ENCODE assay signal across 3 cellular contexts in the genomic region with DNA sequence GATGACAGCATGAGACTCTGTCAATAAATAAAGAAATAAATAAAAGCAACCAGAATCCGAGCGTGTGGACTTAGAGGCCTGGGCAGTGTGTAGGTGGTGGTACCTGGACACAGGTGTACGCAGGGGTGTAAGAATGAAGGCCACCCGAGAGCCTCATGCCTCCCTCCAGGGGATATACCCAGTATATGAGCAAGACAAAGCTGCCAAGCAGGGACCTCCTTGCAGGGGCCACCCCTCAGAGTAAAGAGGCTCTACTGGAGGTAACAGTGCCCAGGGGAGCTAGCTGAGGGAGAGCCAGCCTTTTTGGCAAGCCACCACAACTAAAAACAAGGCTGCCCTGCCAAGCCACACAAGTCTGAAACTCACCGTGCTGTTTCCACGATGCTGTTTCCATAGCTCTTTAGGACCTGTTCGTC.
TF ChIP-seq lines count a peak whose summit lies in the region.

No MANE protein-coding gene starts in this region.

TF ChIP-seq in HepG2, 621 proteins besides CTCF, POLR2A, EP300 and RAD21 (continued from another document):
- TF ChIP-seq TFAP4 (IDR thresholded peaks at IDR 0.05; ENCODE audit: borderline replicate concordance, low read depth) (no peak), ZBTB8A (CRISPR knock-in tag; IDR thresholded peaks at IDR 0.05; ENCODE audit: borderline replicate concordance, low read depth) (no peak), ZNF687 (CRISPR knock-in tag; IDR thresholded peaks at IDR 0.05) (no peak)
- TF ChIP-seq, protein P1, sequence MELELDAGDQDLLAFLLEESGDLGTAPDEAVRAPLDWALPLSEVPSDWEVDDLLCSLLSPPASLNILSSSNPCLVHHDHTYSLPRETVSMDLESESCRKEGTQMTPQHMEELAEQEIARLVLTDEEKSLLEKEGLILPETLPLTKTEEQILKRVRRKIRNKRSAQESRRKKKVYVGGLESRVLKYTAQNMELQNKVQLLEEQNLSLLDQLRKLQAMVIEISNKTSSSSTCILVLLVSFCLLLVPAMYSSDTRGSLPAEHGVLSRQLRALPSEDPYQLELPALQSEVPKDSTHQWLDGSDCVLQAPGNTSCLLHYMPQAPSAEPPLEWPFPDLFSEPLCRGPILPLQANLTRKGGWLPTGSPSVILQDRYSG (CRISPR knock-in tag; IDR thresholded peaks at IDR 0.05): no peak
TF ChIP-seq in HepG2: peak in this region for 0.

TF ChIP-seq in WTC11, 78 proteins besides CTCF, POLR2A, EP300 and RAD21 (continued from another document and continues in another):
- TF ChIP-seq, protein P2, sequence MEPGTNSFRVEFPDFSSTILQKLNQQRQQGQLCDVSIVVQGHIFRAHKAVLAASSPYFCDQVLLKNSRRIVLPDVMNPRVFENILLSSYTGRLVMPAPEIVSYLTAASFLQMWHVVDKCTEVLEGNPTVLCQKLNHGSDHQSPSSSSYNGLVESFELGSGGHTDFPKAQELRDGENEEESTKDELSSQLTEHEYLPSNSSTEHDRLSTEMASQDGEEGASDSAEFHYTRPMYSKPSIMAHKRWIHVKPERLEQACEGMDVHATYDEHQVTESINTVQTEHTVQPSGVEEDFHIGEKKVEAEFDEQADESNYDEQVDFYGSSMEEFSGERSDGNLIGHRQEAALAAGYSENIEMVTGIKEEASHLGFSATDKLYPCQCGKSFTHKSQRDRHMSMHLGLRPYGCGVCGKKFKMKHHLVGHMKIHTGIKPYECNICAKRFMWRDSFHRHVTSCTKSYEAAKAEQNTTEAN (CRISPR knock-in tag; IDR thresholded peaks at IDR 0.05): no peak
- TF ChIP-seq NR3C1 (CRISPR knock-in tag; conservative IDR thresholded peaks at IDR 0.05; ENCODE audit: low read depth) (no peak), SMAD3 (CRISPR knock-in tag; IDR thresholded peaks at IDR 0.05; ENCODE audit: borderline replicate concordance) (no peak), ZNF121 (CRISPR knock-in tag; IDR thresholded peaks at IDR 0.05) (no peak), FOXJ3 (CRISPR knock-in tag; IDR thresholded peaks at IDR 0.05; ENCODE audit: borderline replicate concordance) (no peak), NR2C2 (CRISPR knock-in tag; IDR thresholded peaks at IDR 0.05) (no peak), CREB1 (CRISPR knock-in tag; IDR thresholded peaks at IDR 0.05) (no peak), AR (CRISPR knock-in tag; IDR thresholded peaks at IDR 0.05) (no peak), E2F4 (CRISPR knock-in tag; IDR thresholded peaks at IDR 0.05; ENCODE audit: borderline replicate concordance, low read depth) (no peak), GABPB1 (CRISPR knock-in tag; IDR thresholded peaks at IDR 0.05) (no peak), JUN (CRISPR knock-in tag; IDR thresholded peaks at IDR 0.05) (no peak), ZMAT4 (CRISPR knock-in tag; IDR thresholded peaks at IDR 0.05) (no peak)
- TF ChIP-seq, protein P3, sequence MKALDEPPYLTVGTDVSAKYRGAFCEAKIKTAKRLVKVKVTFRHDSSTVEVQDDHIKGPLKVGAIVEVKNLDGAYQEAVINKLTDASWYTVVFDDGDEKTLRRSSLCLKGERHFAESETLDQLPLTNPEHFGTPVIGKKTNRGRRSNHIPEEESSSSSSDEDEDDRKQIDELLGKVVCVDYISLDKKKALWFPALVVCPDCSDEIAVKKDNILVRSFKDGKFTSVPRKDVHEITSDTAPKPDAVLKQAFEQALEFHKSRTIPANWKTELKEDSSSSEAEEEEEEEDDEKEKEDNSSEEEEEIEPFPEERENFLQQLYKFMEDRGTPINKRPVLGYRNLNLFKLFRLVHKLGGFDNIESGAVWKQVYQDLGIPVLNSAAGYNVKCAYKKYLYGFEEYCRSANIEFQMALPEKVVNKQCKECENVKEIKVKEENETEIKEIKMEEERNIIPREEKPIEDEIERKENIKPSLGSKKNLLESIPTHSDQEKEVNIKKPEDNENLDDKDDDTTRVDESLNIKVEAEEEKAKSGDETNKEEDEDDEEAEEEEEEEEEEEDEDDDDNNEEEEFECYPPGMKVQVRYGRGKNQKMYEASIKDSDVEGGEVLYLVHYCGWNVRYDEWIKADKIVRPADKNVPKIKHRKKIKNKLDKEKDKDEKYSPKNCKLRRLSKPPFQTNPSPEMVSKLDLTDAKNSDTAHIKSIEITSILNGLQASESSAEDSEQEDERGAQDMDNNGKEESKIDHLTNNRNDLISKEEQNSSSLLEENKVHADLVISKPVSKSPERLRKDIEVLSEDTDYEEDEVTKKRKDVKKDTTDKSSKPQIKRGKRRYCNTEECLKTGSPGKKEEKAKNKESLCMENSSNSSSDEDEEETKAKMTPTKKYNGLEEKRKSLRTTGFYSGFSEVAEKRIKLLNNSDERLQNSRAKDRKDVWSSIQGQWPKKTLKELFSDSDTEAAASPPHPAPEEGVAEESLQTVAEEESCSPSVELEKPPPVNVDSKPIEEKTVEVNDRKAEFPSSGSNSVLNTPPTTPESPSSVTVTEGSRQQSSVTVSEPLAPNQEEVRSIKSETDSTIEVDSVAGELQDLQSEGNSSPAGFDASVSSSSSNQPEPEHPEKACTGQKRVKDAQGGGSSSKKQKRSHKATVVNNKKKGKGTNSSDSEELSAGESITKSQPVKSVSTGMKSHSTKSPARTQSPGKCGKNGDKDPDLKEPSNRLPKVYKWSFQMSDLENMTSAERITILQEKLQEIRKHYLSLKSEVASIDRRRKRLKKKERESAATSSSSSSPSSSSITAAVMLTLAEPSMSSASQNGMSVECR (CRISPR knock-in tag; IDR thresholded peaks at IDR 0.05; ENCODE audit: borderline replicate concordance): no peak

TF ChIP-seq in neural cell, 6 proteins besides CTCF, POLR2A, EP300 and RAD21:
- TF ChIP-seq REST (IDR thresholded peaks at IDR 0.05; ENCODE audit: borderline replicate concordance): no peak
- TF ChIP-seq POLR2AphosphoS5 (IDR thresholded peaks at IDR 0.05): no peak
- no peak for TF ChIP-seq SMC3 (conservative IDR thresholded peaks at IDR 0.05; ENCODE audit: poor library complexity)
- no peak for TF ChIP-seq EZH2 (IDR thresholded peaks at IDR 0.05; ENCODE audit: borderline replicate concordance, insufficient read depth, low read length, poor library complexity, severe bottlenecking)
- TF ChIP-seq TAF1 (IDR thresholded peaks at IDR 0.05; ENCODE audit: low read depth): no peak
- no peak for TF ChIP-seq MXI1 (conservative IDR thresholded peaks at IDR 0.05; ENCODE audit: poor library complexity, severe bottlenecking)
TF ChIP-seq in neural cell: peak in this region for 0.
